21 cellular contexts compared by ENCODE assay signal in the genomic region with DNA sequence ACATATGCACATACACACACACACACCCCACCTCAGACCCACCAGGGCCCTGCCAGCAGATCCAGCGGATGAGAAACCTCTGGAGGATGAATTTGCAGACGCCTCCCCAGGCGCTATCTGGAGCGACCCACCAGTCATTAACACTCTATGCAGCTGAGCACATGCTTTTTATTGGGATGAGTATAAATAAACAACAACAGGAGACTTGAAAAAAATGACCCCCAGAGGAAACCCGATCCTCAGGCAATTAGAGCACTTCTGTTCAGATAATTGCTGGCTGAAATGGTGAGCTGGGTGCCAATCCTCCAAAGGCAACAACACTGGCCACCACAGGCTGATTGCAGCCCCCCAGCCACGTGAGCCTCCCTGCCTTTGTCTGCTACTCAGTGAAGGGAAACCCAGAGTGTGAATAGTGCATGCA. TPM values are rescaled to one million over a fixed set of nuclear protein-coding genes. Genes with fewer than 3 reads are reported as not detected.
DNase-seq lines count a peak whose midpoint lies in the region; ATAC-seq lines count a peak whose summit lies in the region.
"Had no signal": no experiment of that assay in that cellular context is flagged by ENCODE, and none has a peak within 500 bp of the region (broad histone marks: within the 10 kb centered on the region; RNA-seq: fewer than 3 reads in every experiment).

No MANE protein-coding gene starts in this region.

- ATAC-seq in Right ventricle myocardium superior (ENCODE audit: poor library complexity) = no peak
- ATAC-seq: HCT116, Panc1, T-helper 17 cell had no signal

- intact Hi-C loops in Right ventricle myocardium superior (cut with DNase I) = no loop called here

- DNase-seq in COLO668 (lab: John Stamatoyannopoulos, UW; ENCODE audit: unreplicated experiment) (peak; percentile 48), NCI-H1105 treated with DMSO at 0.1 percent for 48 hours (lab: John Stamatoyannopoulos, UW) (peak; percentile 84), NCI-H2227 (lab: John Stamatoyannopoulos, UW; ENCODE audit: unreplicated experiment) (peak; percentile 71), NCI-H748 treated with DMSO at 0.1 percent for 48 hours (lab: John Stamatoyannopoulos, UW) (peak; percentile 57), NOMO-1 treated with DMSO at 0.1 percent for 48 hours (lab: John Stamatoyannopoulos, UW; ENCODE audit: unreplicated experiment) (no peak), Right ventricle myocardium superior (no peak)
- no peak for DNase-seq in activated CD4-positive, alpha-beta T cell treated with anti-CD3 and anti-CD28 coated beads for 4 hours
- no peak for DNase-seq in stimulated activated CD4-positive, alpha-beta T cell treated with anti-CD3 and anti-CD28 coated beads, Interleukin-4, amount 100 ng/mL, for 24 hours
- DNase-seq: 8988T, DMS79 treated with DMSO at 0.1 percent for 48 hours, GM23248, Kasumi-1, MG63, NCI-H1092, NCI-H187 treated with DMSO at 0.1 percent for 48 hours, NCI-H526, T-helper 17 cell had no signal

RNA-seq across cellular contexts. Expression of a gene that starts 32.9 kb away (rescaled TPM):
- 1.1 TPM for total RNA-seq in Right ventricle myocardium superior
- total RNA-seq: G401, GM23248, SJSA1, T-helper 17 cell had no signal

Comparison
In these comparisons a context has a peak if more than half of its experiments do, and no peak if none do; other contexts are left out.
1. DNase-seq: peak in COLO668 (single experiment), NCI-H1105 treated with DMSO at 0.1 percent for 48 hours (single experiment), NCI-H2227 (single experiment) and NCI-H748 treated with DMSO at 0.1 percent for 48 hours (single experiment); none in activated CD4-positive, alpha-beta T cell treated with anti-CD3 and anti-CD28 coated beads for 4 hours (0 of 2), NOMO-1 treated with DMSO at 0.1 percent for 48 hours (single experiment), Right ventricle myocardium superior (single experiment) and stimulated activated CD4-positive, alpha-beta T cell treated with anti-CD3 and anti-CD28 coated beads, Interleukin-4, amount 100 ng/mL, for 24 hours (single experiment).